Comparison of ENCODE assay signal across 8 cellular contexts in genomic region chr17:19744922-19745757, GRCh38. TPM values are rescaled to one million over a fixed set of nuclear protein-coding genes. Genes with fewer than 3 reads are reported as not detected.
DNase-seq lines count a peak whose midpoint lies in the region; TF ChIP-seq lines count a peak whose summit lies in the region.

No MANE protein-coding gene starts in this region.

- H3K4me3 ChIP-seq in GM06990 (replicated peaks; ENCODE audit: low read depth, low read length), result peak overlapping the region; percentile 32
- peak overlapping the region; percentile 53 to 74 for H3K4me3 ChIP-seq in vagina

- TF ChIP-seq CTCF in GM06990 (IDR thresholded peaks at IDR 0.05; ENCODE audit: insufficient read depth, low read length, poor library complexity, severe bottlenecking) (peak; percentile 97), vagina (IDR thresholded peaks at IDR 0.05) (peak; percentile 79 to 87 (median 83))

- H3K27me3 ChIP-seq in GM06990 (replicated peaks; ENCODE audit: control insufficient read depth, insufficient read depth, low read length) (no peaks in the 10 kb centered on the region), vagina (no peaks in the 10 kb centered on the region)

- H3K9me3 ChIP-seq in vagina, result no peaks in the 10 kb centered on the region

- peaks cover 40% of the 10 kb centered on the region for H3K4me1 ChIP-seq in vagina

- intact Hi-C loops in vagina (cut with DNase I), result no loop called here

- H3K36me3 ChIP-seq in GM06990 (ENCODE audit: control insufficient read depth, insufficient read depth, low read length) (no peaks in the 10 kb centered on the region), vagina (no peaks in the 10 kb centered on the region)

- DNase-seq in GM06990 (ENCODE audit: extremely low read depth, insufficient read length), result peak; percentile 84
- DNase-seq in LHCN-M2 (ENCODE audit: low read depth), result peak; percentile 46
- DNase-seq in T-helper 22 cell (ENCODE audit: low read depth), result peak; percentile 53
- peak; percentile 94 for DNase-seq in astrocyte of the hippocampus (ENCODE audit: low read depth, low spot score)
- DNase-seq in hypothalamus (lab: John Stamatoyannopoulos, UW), result peak; percentile 23 to 93 (median 79)
- DNase-seq in retina, result peak; percentile 97
- no peak for DNase-seq in vagina (ENCODE audit: extremely low spot score in 2 of 2)
- DNase-seq in SHP77 (lab: John Stamatoyannopoulos, UW), result no peak

- TF ChIP-seq POLR2A in vagina (IDR thresholded peaks at IDR 0.05), result no peak

- H3K27ac ChIP-seq in vagina, result peak overlapping the region; percentile 73

RNA-seq across cellular contexts. Expression of gene ALDH3A1, which starts 3.0 kb away (rescaled TPM):
- total RNA-seq in LHCN-M2 (2014; rRNA removed), result not detected in 2 replicates
- 0.10 TPM for polyA plus RNA-seq in LHCN-M2 (2012)
- 14.2 TPM for total RNA-seq in vagina

RNA-seq across cellular contexts. Expression of gene SLC47A2, which starts 28.8 kb away (rescaled TPM):
- total RNA-seq in LHCN-M2 (2014; rRNA removed) (not detected in 2 replicates), vagina (0.74 TPM)
- 0.04 TPM for polyA plus RNA-seq in LHCN-M2 (2012)

Comparison
In these comparisons a context has a peak if more than half of its experiments do, and no peak if none do; other contexts are left out.
1. DNase-seq: peak in GM06990 (single experiment), LHCN-M2 (single experiment), T-helper 22 cell (single experiment), astrocyte of the hippocampus (single experiment), hypothalamus (51 of 51) and retina (single experiment); none in vagina (0 of 2) and SHP77 (0 of 2).
2. RNA of gene ALDH3A1, which starts 3.0 kb away (total RNA-seq): 14.2 TPM in vagina (single experiment); not detected in LHCN-M2; every median in the first group is over 10 times any median in the second.